Comparison of ENCODE assay signal across 12 cellular contexts in genomic region chr19:1189419-1189818, GRCh38. TPM values are rescaled to one million over a fixed set of nuclear protein-coding genes. Genes with fewer than 3 reads are reported as not detected.
DNase-seq lines count a peak whose midpoint lies in the region; ATAC-seq and TF ChIP-seq lines count a peak whose summit lies in the region.
"Had no signal": no experiment of that assay in that cellular context is flagged by ENCODE, and none has a peak within 500 bp of the region (broad histone marks: within the 10 kb centered on the region; RNA-seq: fewer than 3 reads in every experiment).

No MANE protein-coding gene starts in this region.

- H2AFZ ChIP-seq in DND-41 (ENCODE audit: low read depth, low read length) (no peak overlapping the region), neuronal stem cell (ENCODE audit: low read length) (peak overlapping the region; percentile 57)

- H2BK5ac ChIP-seq in neuronal stem cell (ENCODE audit: low read length), result no peak overlapping the region

- H3K4me1 ChIP-seq in DND-41 (ENCODE audit: insufficient read depth, low read length), result peaks cover 20% of the 10 kb centered on the region
- peaks cover 0 to 3% of the 10 kb centered on the region in 2 donors for H3K4me1 ChIP-seq in neuronal stem cell (ENCODE audit: control insufficient read depth in 2 of 2, insufficient read depth in 1 of 2, low read depth in 1 of 2, low read length in 2 of 2)
- H3K4me1 ChIP-seq in spleen, result peaks cover 0 to 55% (median 20%) of the 10 kb centered on the region in 6 donors

- no peaks in the 10 kb centered on the region for H3K79me2 ChIP-seq in DND-41 (ENCODE audit: insufficient read depth, low read length)

- no peak for DNase-seq in DND-41
- peak in 3 of 5 experiments; percentile 41 to 44 (median 42) for DNase-seq in T-helper 2 cell
- DNase-seq in activated naive CD8-positive, alpha-beta T cell treated with anti-CD3 and anti-CD28 coated beads for 36 hours, result peak; percentile 57
- DNase-seq in neuronal stem cell (ENCODE audit: low spot score), result no peak
- DNase-seq in spleen, result no peak
- no peak for DNase-seq in COLO829 (ENCODE audit: low spot score)
- DNase-seq in NCI-H2196 treated with DMSO at 0.1 percent for 48 hours (lab: John Stamatoyannopoulos, UW; ENCODE audit: unreplicated experiment), result no peak
- DNase-seq in NCI-H2227 (lab: John Stamatoyannopoulos, UW; ENCODE audit: unreplicated experiment), result no peak
- DNase-seq: brain microvascular endothelial cell, NCI-H1417 treated with DMSO at 0.1 percent for 48 hours had no signal

- intact Hi-C loops in spleen (cut with DNase I; ENCODE audit: low total_unique reads), result no loop called here

- no peak overlapping the region for H3K18ac ChIP-seq in neuronal stem cell (ENCODE audit: low read length)

- H3K27ac ChIP-seq in DND-41 (ENCODE audit: low read length), result no peak overlapping the region
- H3K27ac ChIP-seq in neuronal stem cell (replicated peaks; ENCODE audit: low read length), result no peak overlapping the region
- peak overlapping the region in 3 of 8 donors; percentile 10 to 50 (median 37) for H3K27ac ChIP-seq in spleen
- H3K27ac ChIP-seq: brain microvascular endothelial cell, SK-N-MC had no signal

- no peak overlapping the region for H3K4me3 Mint-ChIP-seq in activated naive CD8-positive, alpha-beta T cell treated with anti-CD3 and anti-CD28 coated beads for 36 hours
- H3K4me3 Mint-ChIP-seq: neural crest cell had no signal

- peak overlapping the region; percentile 11 for H2BK15ac ChIP-seq in neuronal stem cell (ENCODE audit: low read length)

- TF ChIP-seq POLR2A in spleen (IDR thresholded peaks at IDR 0.05), result no peak

- no CpG with 5 or more reads among the region's 9 CpGs for WGBS in neuronal stem cell (ENCODE audit: extremely low coverage in 2 of 2, insufficient read length in 2 of 2, insufficient replicate concordance in 1 of 2), 2 donors
- 63 to 67% (median 66%) methylated on average over 4 to 9 of the region's 9 CpGs for WGBS in spleen, 5 donors

- peak overlapping the region; percentile 54 for H3K27ac Mint-ChIP-seq in activated naive CD8-positive, alpha-beta T cell treated with anti-CD3 and anti-CD28 coated beads for 36 hours

- no peaks in the 10 kb centered on the region for H3K27me3 Mint-ChIP-seq in activated naive CD8-positive, alpha-beta T cell treated with anti-CD3 and anti-CD28 coated beads for 36 hours

- H3K79me1 ChIP-seq in neuronal stem cell (ENCODE audit: low read depth, low read length), result no peaks in the 10 kb centered on the region

- H2BK12ac ChIP-seq in neuronal stem cell (ENCODE audit: low read length), result no peak overlapping the region

- TF ChIP-seq CTCF in DND-41 (IDR thresholded peaks at IDR 0.05; ENCODE audit: borderline replicate concordance, extremely low read depth, low read length, poor library complexity, severe bottlenecking) (no peak), spleen (IDR thresholded peaks at IDR 0.05 in 8 of 11, conservative IDR thresholded peaks at IDR 0.05 in 3 of 11) (no peak)

- H3K9me3 ChIP-seq in DND-41 (ENCODE audit: insufficient read depth, low read length, severe bottlenecking) (no peaks in the 10 kb centered on the region), neuronal stem cell (replicated peaks in 1 of 2; ENCODE audit: control insufficient read depth in 2 of 2, insufficient read depth in 1 of 2, low read depth in 1 of 2, low read length in 2 of 2) (no peaks in the 10 kb centered on the region), spleen (no peaks in the 10 kb centered on the region)

- H3K9ac ChIP-seq in DND-41 (ENCODE audit: low read depth, low read length) (no peak overlapping the region), neuronal stem cell (ENCODE audit: low read depth, low read length, poor library complexity) (no peak overlapping the region)

- no peak overlapping the region for H2AK5ac ChIP-seq in neuronal stem cell (ENCODE audit: low read depth, low read length)

- no peak overlapping the region for H4K91ac ChIP-seq in neuronal stem cell (ENCODE audit: low read depth, low read length, poor library complexity)

- no peaks in the 10 kb centered on the region for H3K9me3 Mint-ChIP-seq in activated naive CD8-positive, alpha-beta T cell treated with anti-CD3 and anti-CD28 coated beads for 36 hours
- H3K9me3 Mint-ChIP-seq: neural crest cell had no signal

- peaks cover 12% of the 10 kb centered on the region for H3K4me1 Mint-ChIP-seq in activated naive CD8-positive, alpha-beta T cell treated with anti-CD3 and anti-CD28 coated beads for 36 hours

- H4K20me1 ChIP-seq in DND-41 (ENCODE audit: insufficient read depth, low read length), result no peaks in the 10 kb centered on the region

- no peak overlapping the region for H3K4me2 ChIP-seq in DND-41 (ENCODE audit: insufficient read depth, low read length)
- no peak overlapping the region for H3K4me2 ChIP-seq in neuronal stem cell (ENCODE audit: insufficient read depth, low read length, poor library complexity, severe bottlenecking)

- H3K36me3 ChIP-seq in DND-41 (ENCODE audit: insufficient read depth, low read length) (no peaks in the 10 kb centered on the region), neuronal stem cell (replicated peaks in 1 of 2; ENCODE audit: control insufficient read depth in 2 of 2, insufficient read depth in 2 of 2, low read length in 2 of 2) (no peaks in the 10 kb centered on the region), spleen (no peaks in the 10 kb centered on the region)
- H3K36me3 ChIP-seq: brain microvascular endothelial cell had no signal

- H3K4me3 ChIP-seq in DND-41 (ENCODE audit: low read depth in 1 of 2, low read length in 2 of 2) (no peak overlapping the region), neuronal stem cell (ENCODE audit: low read length in 2 of 2) (no peak overlapping the region), spleen (no peak overlapping the region)
- H3K4me3 ChIP-seq: SK-N-MC had no signal

- no peak overlapping the region for H3K23ac ChIP-seq in neuronal stem cell (ENCODE audit: low read depth, low read length, poor library complexity)

- H3K27me3 ChIP-seq in DND-41 (ENCODE audit: insufficient read depth, low read length, poor library complexity) (no peaks in the 10 kb centered on the region), neuronal stem cell (ENCODE audit: control insufficient read depth in 3 of 3, insufficient read depth in 3 of 3, low read depth in 1 of 3, low read length in 3 of 3) (no peaks in the 10 kb centered on the region), spleen (replicated peaks in 1 of 7) (no peaks in the 10 kb centered on the region)
- H3K27me3 ChIP-seq: brain microvascular endothelial cell had no signal

- H2BK120ac ChIP-seq in neuronal stem cell (ENCODE audit: low read depth, low read length), result no peak overlapping the region

- H3K36me3 Mint-ChIP-seq in activated naive CD8-positive, alpha-beta T cell treated with anti-CD3 and anti-CD28 coated beads for 36 hours, result no peaks in the 10 kb centered on the region

- no peak overlapping the region for H4K8ac ChIP-seq in neuronal stem cell (ENCODE audit: low read depth, low read length)

- ATAC-seq in DND-41 (ENCODE audit: insufficient read depth, low read depth), result peak; percentile 32; the same call in 1 of the 3 replicates

- no peak overlapping the region for H3K4ac ChIP-seq in neuronal stem cell (ENCODE audit: low read length)

- H3K14ac ChIP-seq in neuronal stem cell (ENCODE audit: low read length), result no peak overlapping the region

RNA-seq across cellular contexts. Expression of gene SBNO2, which starts 15.4 kb away (rescaled TPM):
- total RNA-seq in activated naive CD8-positive, alpha-beta T cell treated with anti-CD3 and anti-CD28 coated beads for 36 hours, result 10 to 100 TPM; 50.5 to 51.6 TPM
- 13.3 TPM for polyA plus RNA-seq in neuronal stem cell (2013, experiment 1 of 2)
- 13.9 TPM for polyA plus RNA-seq in neuronal stem cell (2013, experiment 2 of 2)
- total RNA-seq in spleen, result 100 to 1,000 TPM in 5 of 7 donors, 10 to 100 TPM in 2; 51.7 to 230 (median 168) TPM
- 10 to 100 TPM; 16.2 to 62.0 (median 29.8) TPM for polyA plus RNA-seq in spleen

RNA-seq across cellular contexts. Expression of gene STK11, which starts 16.2 kb away (rescaled TPM):
- total RNA-seq in activated naive CD8-positive, alpha-beta T cell treated with anti-CD3 and anti-CD28 coated beads for 36 hours, result 10 to 100 TPM; 54.7 to 55.8 TPM
- polyA plus RNA-seq in neuronal stem cell (2013, experiment 1 of 2), result 35.0 TPM
- 34.0 TPM for polyA plus RNA-seq in neuronal stem cell (2013, experiment 2 of 2)
- total RNA-seq in spleen, result 10 to 100 TPM; 52.1 to 85.0 (median 75.3) TPM
- polyA plus RNA-seq in spleen, result 100 to 1,000 TPM in 1 of 3 donors, 10 to 100 TPM in 2; 44.0 to 107 (median 46.7) TPM

RNA-seq across cellular contexts. Expression of gene CBARP, which starts 48.4 kb away (rescaled TPM):
- under 1 TPM; 0.33 to 0.46 TPM for total RNA-seq in activated naive CD8-positive, alpha-beta T cell treated with anti-CD3 and anti-CD28 coated beads for 36 hours
- polyA plus RNA-seq in neuronal stem cell (2013, experiment 1 of 2), result 14.0 TPM
- 12.8 TPM for polyA plus RNA-seq in neuronal stem cell (2013, experiment 2 of 2)
- total RNA-seq in spleen, result 1 to 10 TPM in 1 of 7 donors, under 1 TPM in 5, not detected in 1; 0.12 to 1.2 (median 0.41) TPM
- under 1 TPM in 2 of 3 donors, not detected in 1; 0.05 to 0.48 TPM for polyA plus RNA-seq in spleen

RNA-seq across cellular contexts. Expression of gene ATP5F1D, which starts 52.1 kb away (rescaled TPM):
- total RNA-seq in activated naive CD8-positive, alpha-beta T cell treated with anti-CD3 and anti-CD28 coated beads for 36 hours, result 100 to 1,000 TPM; 175 to 177 TPM
- 106 TPM for polyA plus RNA-seq in neuronal stem cell (2013, experiment 1 of 2)
- polyA plus RNA-seq in neuronal stem cell (2013, experiment 2 of 2), result 101 TPM
- 100 to 1,000 TPM in 4 of 7 donors, 10 to 100 TPM in 3; 49.1 to 131 (median 102) TPM for total RNA-seq in spleen
- 100 to 1,000 TPM; 164 to 166 (median 165) TPM for polyA plus RNA-seq in spleen

RNA-seq across cellular contexts. Expression of gene MIDN, which starts 59.0 kb away (rescaled TPM):
- total RNA-seq in activated naive CD8-positive, alpha-beta T cell treated with anti-CD3 and anti-CD28 coated beads for 36 hours, result 10 to 100 TPM; 29.3 to 29.6 TPM
- 98.3 TPM for polyA plus RNA-seq in neuronal stem cell (2013, experiment 1 of 2)
- polyA plus RNA-seq in neuronal stem cell (2013, experiment 2 of 2), result 99.9 TPM
- 100 to 1,000 TPM in 4 of 7 donors, 10 to 100 TPM in 3; 42.1 to 223 (median 138) TPM for total RNA-seq in spleen
- 10 to 100 TPM; 16.5 to 48.9 (median 19.1) TPM for polyA plus RNA-seq in spleen

Comparison
In these comparisons a context has a peak if more than half of its experiments do, and no peak if none do; other contexts are left out.
1. DNase-seq: peak in T-helper 2 cell (3 of 5) and activated naive CD8-positive, alpha-beta T cell treated with anti-CD3 and anti-CD28 coated beads for 36 hours (single experiment); none in DND-41 (single experiment), neuronal stem cell (single experiment), spleen (single experiment), COLO829 (single experiment), NCI-H2196 treated with DMSO at 0.1 percent for 48 hours (single experiment) and NCI-H2227 (single experiment).